29 cellular contexts compared by ENCODE assay signal in genomic region chr1:222791006-222791710, GRCh38. TPM values are rescaled to one million over a fixed set of nuclear protein-coding genes. Genes with fewer than 3 reads are reported as not detected.
A peak's percentile ranks its signal among the peaks of the same experiment; 100 is the strongest.
DNase-seq lines count a peak whose midpoint lies in the region; ATAC-seq and TF ChIP-seq lines count a peak whose summit lies in the region.
"Had no signal": no experiment of that assay in that cellular context is flagged by ENCODE, and none has a peak within 500 bp of the region (broad histone marks: within the 10 kb centered on the region; RNA-seq: fewer than 3 reads in every experiment).

No MANE protein-coding gene starts in this region.

- no peaks in the 10 kb centered on the region for H3K79me2 ChIP-seq in Karpas-422 (ENCODE audit: low read length)
- H3K79me2 ChIP-seq: hepatocyte had no signal

- H3K4me1 ChIP-seq in Karpas-422 (ENCODE audit: low read length): no peaks in the 10 kb centered on the region
- H3K4me1 ChIP-seq: pancreas, transverse colon had no signal

- ATAC-seq in omental fat pad (ENCODE audit: low FRiP score) (peak; percentile 55), HG02678 (IDR thresholded peaks at IDR 0.05; ENCODE audit: unreplicated experiment) (no peak)
- ATAC-seq: foreskin keratinocyte, left lung, pancreas, WTC11 had no signal

- H3K36me3 Mint-ChIP-seq in activated T-helper 1 cell treated with anti-CD3 and anti-CD28 coated beads, Interleukin-12 subunit alpha, Interleukin-12 subunit beta, Interleukin-2, Interleukin-4 antibody, amounts not matched to agents 30 ng/mL and 10 ng/mL and 1 ng/mL, durations not matched to agents 14 hours and 24 hours and 36 hours (ENCODE audit: low read depth): no peaks in the 10 kb centered on the region
- H3K36me3 Mint-ChIP-seq: activated naive CD4-positive, alpha-beta T cell treated with anti-CD3 and anti-CD28 coated beads, Interleukin-2, amount 50 U/mL, for 24 hours; WTC11 had no signal

- peaks cover 10% of the 10 kb centered on the region for H3K9me3 Mint-ChIP-seq in activated T-helper 1 cell treated with anti-CD3 and anti-CD28 coated beads, Interleukin-12 subunit alpha, Interleukin-12 subunit beta, Interleukin-2, Interleukin-4 antibody, amounts not matched to agents 30 ng/mL and 10 ng/mL and 1 ng/mL, durations not matched to agents 14 hours and 24 hours and 36 hours
- H3K9me3 Mint-ChIP-seq: activated naive CD4-positive, alpha-beta T cell treated with anti-CD3 and anti-CD28 coated beads, Interleukin-2, amount 50 U/mL, for 24 hours; nephron; WTC11 had no signal

- no peak overlapping the region for H3K27ac Mint-ChIP-seq in activated T-helper 1 cell treated with anti-CD3 and anti-CD28 coated beads, Interleukin-12 subunit alpha, Interleukin-12 subunit beta, Interleukin-2, Interleukin-4 antibody, amounts not matched to agents 30 ng/mL and 10 ng/mL and 1 ng/mL, durations not matched to agents 14 hours and 24 hours and 36 hours
- H3K27ac Mint-ChIP-seq: activated naive CD4-positive, alpha-beta T cell treated with anti-CD3 and anti-CD28 coated beads, Interleukin-2, amount 50 U/mL, for 24 hours; nephron; WTC11 had no signal

- TF ChIP-seq CTCF in brain microvascular endothelial cell (IDR thresholded peaks at IDR 0.05; ENCODE audit: low read depth, low read length, missing control alignments) (no peak), omental fat pad (IDR thresholded peaks at IDR 0.05) (no peak)

- H3K4me3 Mint-ChIP-seq in activated T-helper 1 cell treated with anti-CD3 and anti-CD28 coated beads, Interleukin-12 subunit alpha, Interleukin-12 subunit beta, Interleukin-2, Interleukin-4 antibody, amounts not matched to agents 30 ng/mL and 10 ng/mL and 1 ng/mL, durations not matched to agents 14 hours and 24 hours and 36 hours: no peak overlapping the region
- H3K4me3 Mint-ChIP-seq: activated naive CD4-positive, alpha-beta T cell treated with anti-CD3 and anti-CD28 coated beads, Interleukin-2, amount 50 U/mL, for 24 hours; nephron; WTC11 had no signal

- H3K27me3 ChIP-seq in Karpas-422 (ENCODE audit: low read length) (no peaks in the 10 kb centered on the region), brain microvascular endothelial cell (replicated peaks) (no peaks in the 10 kb centered on the region)
- H3K27me3 ChIP-seq: hepatocyte, left lung, pancreas, transverse colon had no signal

- H3K4me2 ChIP-seq in Karpas-422 (ENCODE audit: low read depth, low read length, poor library complexity, severe bottlenecking): no peak overlapping the region
- H3K4me2 ChIP-seq: hepatocyte, PC-9 had no signal

- H3K27ac ChIP-seq in Karpas-422 (ENCODE audit: low read length): no peak overlapping the region
- H3K27ac ChIP-seq in brain microvascular endothelial cell: no peak overlapping the region
- H3K27ac ChIP-seq: foreskin keratinocyte, GM23248, hepatocyte, left lung, pancreas, PC-9 had no signal

- H3K27me3 Mint-ChIP-seq in activated T-helper 1 cell treated with anti-CD3 and anti-CD28 coated beads, Interleukin-12 subunit alpha, Interleukin-12 subunit beta, Interleukin-2, Interleukin-4 antibody, amounts not matched to agents 30 ng/mL and 10 ng/mL and 1 ng/mL, durations not matched to agents 14 hours and 24 hours and 36 hours (ENCODE audit: insufficient read depth): peaks cover 6% of the 10 kb centered on the region

- in situ Hi-C loops in brain microvascular endothelial cell (cut with HindIII; ENCODE audit: low pct_ligation_motif_present, low sequenced_read_pairs): no loop called here

- no peaks in the 10 kb centered on the region for H3K36me3 ChIP-seq in Karpas-422 (ENCODE audit: insufficient read depth, low read length)
- H3K36me3 ChIP-seq in brain microvascular endothelial cell (replicated peaks): no peaks in the 10 kb centered on the region
- H3K36me3 ChIP-seq: left lung, pancreas, transverse colon had no signal

- no peak overlapping the region for H2AFZ ChIP-seq in Karpas-422 (ENCODE audit: low read length)
- H2AFZ ChIP-seq: GM23248, hepatocyte, PC-9 had no signal

- no peaks in the 10 kb centered on the region for H3K9me3 ChIP-seq in Karpas-422 (ENCODE audit: low read length)
- H3K9me3 ChIP-seq: left lung, pancreas, transverse colon had no signal

- intact Hi-C loops in activated T-helper 1 cell treated with anti-CD3 and anti-CD28 coated beads, Interleukin-12 subunit alpha, Interleukin-12 subunit beta, Interleukin-2, Interleukin-4 antibody, amounts not matched to agents 30 ng/mL and 10 ng/mL and 1 ng/mL, durations not matched to agents 14 hours and 24 hours and 36 hours (cut with micrococcal nuclease): loop anchor here (5.0 kb wide), 1 partner anchor 59 kb away; no protein-coding TSS in a partner anchor

- no peak overlapping the region for H3K9ac ChIP-seq in Karpas-422 (ENCODE audit: low read length)
- H3K9ac ChIP-seq: GM23248 had no signal

- no peaks in the 10 kb centered on the region for H4K20me1 ChIP-seq in Karpas-422 (ENCODE audit: insufficient read depth, low read depth, low read length)

- H3K4me1 Mint-ChIP-seq in activated T-helper 1 cell treated with anti-CD3 and anti-CD28 coated beads, Interleukin-12 subunit alpha, Interleukin-12 subunit beta, Interleukin-2, Interleukin-4 antibody, amounts not matched to agents 30 ng/mL and 10 ng/mL and 1 ng/mL, durations not matched to agents 14 hours and 24 hours and 36 hours (ENCODE audit: low read depth): peaks cover 12% of the 10 kb centered on the region
- H3K4me1 Mint-ChIP-seq: activated naive CD4-positive, alpha-beta T cell treated with anti-CD3 and anti-CD28 coated beads, Interleukin-2, amount 50 U/mL, for 24 hours had no signal

- DNase-seq in Ammon's horn (ENCODE audit: low spot score) (peak; percentile 2), Karpas-422 (peak; percentile 34), brain microvascular endothelial cell (peak; percentile 54), omental fat pad (ENCODE audit: low spot score) (no peak), DMS79 (lab: John Stamatoyannopoulos, UW) (no peak), NCI-H146 treated with DMSO at 0.1 percent for 48 hours (lab: John Stamatoyannopoulos, UW; ENCODE audit: unreplicated experiment) (no peak)
- DNase-seq in activated T-helper 1 cell treated with anti-CD3 and anti-CD28 coated beads, Interleukin-12 subunit alpha, Interleukin-12 subunit beta, Interleukin-2, Interleukin-4 antibody, amounts not matched to agents 30 ng/mL and 10 ng/mL and 1 ng/mL, durations not matched to agents 14 hours and 24 hours and 36 hours (ENCODE audit: low spot score): no peak
- DNase-seq: activated CD4-positive, alpha-beta T cell treated with anti-CD3 and anti-CD28 coated beads, Interleukin-2, amount 50 U/mL, for 4 hours; aorta; foreskin keratinocyte; GM23248; KG1; left lung; NCI-H2029; pancreas; PC-9; right cardiac atrium; SHP77; SW 1271; T1000; transverse colon had no signal

- H3K4me3 ChIP-seq in Karpas-422 (ENCODE audit: low read length) (no peak overlapping the region), brain microvascular endothelial cell (ENCODE audit: low read depth, low read length) (no peak overlapping the region)
- H3K4me3 ChIP-seq: GM23248, hepatocyte, left lung, pancreas, PC-9, transverse colon had no signal

- H3K9me2 ChIP-seq in Karpas-422 (replicated peaks; ENCODE audit: insufficient read depth, low read length): no peaks in the 10 kb centered on the region

RNA-seq across cellular contexts. Expression of gene DISP1, which starts 23.7 kb away (rescaled TPM):
- total RNA-seq in Karpas-422 (2014; rRNA removed; shearing (Covaris generic); ENCODE audit: low replicate concordance): 0.18 and 1.2 TPM in 2 replicates
- 10 to 100 TPM; 10.1 to 59.9 (median 18.4) TPM for total RNA-seq in omental fat pad
- 1.0 and 1.2 TPM in 2 replicates for total RNA-seq in activated T-helper 1 cell treated with anti-CD3 and anti-CD28 coated beads, Interleukin-12 subunit alpha, Interleukin-12 subunit beta, Interleukin-2, Interleukin-4 antibody, amounts not matched to agents 30 ng/mL and 10 ng/mL and 1 ng/mL, durations not matched to agents 14 hours and 24 hours and 36 hours

RNA-seq across cellular contexts. Expression of gene FAM177B, which starts 54.2 kb away (rescaled TPM):
- total RNA-seq in Karpas-422 (2014; rRNA removed; shearing (Covaris generic); ENCODE audit: low replicate concordance): not detected in 2 replicates
- 1 to 10 TPM in 1 of 4 donors, not detected in 3; 1.1 TPM for total RNA-seq in omental fat pad
- total RNA-seq in activated T-helper 1 cell treated with anti-CD3 and anti-CD28 coated beads, Interleukin-12 subunit alpha, Interleukin-12 subunit beta, Interleukin-2, Interleukin-4 antibody, amounts not matched to agents 30 ng/mL and 10 ng/mL and 1 ng/mL, durations not matched to agents 14 hours and 24 hours and 36 hours: 0.49 TPM in 1 of 2 replicates, not detected in the other
- total RNA-seq: epithelial cell of proximal tubule, foreskin keratinocyte, GM23248, HT1080, left lung, mesenteric fat pad, PC-9, WTC11 had no signal

Comparison
In these comparisons a context has a peak if more than half of its experiments do, and no peak if none do; other contexts are left out.
1. DNase-seq: peak in Ammon's horn (single experiment), Karpas-422 (single experiment) and brain microvascular endothelial cell (single experiment); none in omental fat pad (single experiment), activated T-helper 1 cell treated with anti-CD3 and anti-CD28 coated beads, Interleukin-12 subunit alpha, Interleukin-12 subunit beta, Interleukin-2, Interleukin-4 antibody, amounts not matched to agents 30 ng/mL and 10 ng/mL and 1 ng/mL, durations not matched to agents 14 hours and 24 hours and 36 hours (single experiment), DMS79 (single experiment) and NCI-H146 treated with DMSO at 0.1 percent for 48 hours (single experiment).